ENCODE assay signal across 1 cellular context in genomic region chr11:506238-506949, GRCh38.
TF ChIP-seq lines count a peak whose summit lies in the region.

No MANE protein-coding gene starts in this region.

TF ChIP-seq in HepG2, 621 proteins besides CTCF, POLR2A, EP300 and RAD21 (continued from another document and continues in another):
- TF ChIP-seq ATF2 (CRISPR knock-in tag; IDR thresholded peaks at IDR 0.05) (no peak), ATF1 (CRISPR knock-in tag; IDR thresholded peaks at IDR 0.05) (peak; percentile 66; the same call in 1 of the 2 replicates), SIN3B (IDR thresholded peaks at IDR 0.05; ENCODE audit: low read length) (no peak), KAT8 (CRISPR knock-in tag; IDR thresholded peaks at IDR 0.05) (peak; percentile 84), ZNF280B (CRISPR knock-in tag; IDR thresholded peaks at IDR 0.05; ENCODE audit: borderline replicate concordance) (no peak), LCORL (IDR thresholded peaks at IDR 0.05) (no peak), LCORL (CRISPR knock-in tag; IDR thresholded peaks at IDR 0.05) (peak; percentile 51), ZNF274 (CRISPR knock-in tag; IDR thresholded peaks at IDR 0.05) (peak; percentile 60), POLR2AphosphoS2 (IDR thresholded peaks at IDR 0.05; ENCODE audit: low read depth, low read length) (peak; percentile 73; the same call in 1 of the 2 replicates), ZNF503 (CRISPR knock-in tag; IDR thresholded peaks at IDR 0.05) (0 out of 2 replicates have a peak, but pooled peaks have one; percentile 24), ATF5 (CRISPR knock-in tag; IDR thresholded peaks at IDR 0.05; ENCODE audit: low read depth) (no peak), ZSCAN22 (CRISPR knock-in tag; IDR thresholded peaks at IDR 0.05) (no peak), ZNF766 (CRISPR knock-in tag; IDR thresholded peaks at IDR 0.05; ENCODE audit: borderline replicate concordance) (peak; percentile 85), GATAD1 (CRISPR knock-in tag; IDR thresholded peaks at IDR 0.05) (peak; percentile 94), SRSF9 (IDR thresholded peaks at IDR 0.05; ENCODE audit: borderline replicate concordance, insufficient read depth, low read depth, low read length, poor library complexity, severe bottlenecking) (no peak), ZNF816 (CRISPR knock-in tag; IDR thresholded peaks at IDR 0.05; ENCODE audit: borderline replicate concordance) (no peak), HNRNPK (IDR thresholded peaks at IDR 0.05; ENCODE audit: low read depth, low read length, poor library complexity, severe bottlenecking) (no peak), EEA1 (CRISPR knock-in tag; IDR thresholded peaks at IDR 0.05; ENCODE audit: borderline replicate concordance) (no peak), ZFP36L2 (CRISPR knock-in tag; IDR thresholded peaks at IDR 0.05) (no peak), ZBTB20 (CRISPR knock-in tag; IDR thresholded peaks at IDR 0.05; ENCODE audit: borderline replicate concordance, low read depth) (0 out of 2 replicates have a peak, but pooled peaks have one; percentile 69), SSRP1 (CRISPR knock-in tag; IDR thresholded peaks at IDR 0.05) (peak; percentile 12; the same call in 1 of the 2 replicates), ZNF572 (CRISPR knock-in tag; IDR thresholded peaks at IDR 0.05) (no peak), HOXA9 (CRISPR knock-in tag; IDR thresholded peaks at IDR 0.05; ENCODE audit: borderline replicate concordance) (no peak), NFKB2 (CRISPR knock-in tag; IDR thresholded peaks at IDR 0.05; ENCODE audit: borderline replicate concordance) (peak; percentile 79; the same call in 1 of the 2 replicates), PCBP1 (IDR thresholded peaks at IDR 0.05; ENCODE audit: borderline replicate concordance, low read depth, low read length) (no peak; the same call in 1 of the 2 replicates), SOX6 (IDR thresholded peaks at IDR 0.05) (no peak), SOX6 (CRISPR knock-in tag; IDR thresholded peaks at IDR 0.05) (peak; percentile 69), SIX1 (CRISPR knock-in tag; IDR thresholded peaks at IDR 0.05; ENCODE audit: borderline replicate concordance) (no peak), RELA (CRISPR knock-in tag; IDR thresholded peaks at IDR 0.05) (no peak), ZNF746 (CRISPR knock-in tag; IDR thresholded peaks at IDR 0.05) (no peak), PAX8 (CRISPR knock-in tag; IDR thresholded peaks at IDR 0.05; ENCODE audit: borderline replicate concordance) (peak; percentile 83; the same call in 1 of the 2 replicates), WIZ (CRISPR knock-in tag; IDR thresholded peaks at IDR 0.05) (peak; percentile 18; the same call in 1 of the 2 replicates), ZNF607 (CRISPR knock-in tag; IDR thresholded peaks at IDR 0.05; ENCODE audit: borderline replicate concordance) (no peak; the same call in 1 of the 2 replicates), CREB3 (CRISPR knock-in tag; IDR thresholded peaks at IDR 0.05) (peak; percentile 76; the same call in 1 of the 2 replicates), ZNF549 (CRISPR knock-in tag; IDR thresholded peaks at IDR 0.05) (no peak), ZNF124 (CRISPR knock-in tag; IDR thresholded peaks at IDR 0.05) (no peak), NFRKB (IDR thresholded peaks at IDR 0.05) (no peak), ZBTB37 (CRISPR knock-in tag; IDR thresholded peaks at IDR 0.05) (0 out of 2 replicates have a peak, but pooled peaks have one; percentile 53), ZNF784 (CRISPR knock-in tag; IDR thresholded peaks at IDR 0.05; ENCODE audit: borderline replicate concordance) (no peak), SP4 (CRISPR knock-in tag; IDR thresholded peaks at IDR 0.05) (no peak), FOXC1 (CRISPR knock-in tag; IDR thresholded peaks at IDR 0.05; ENCODE audit: borderline replicate concordance) (no peak; the same call in 1 of the 2 replicates), ZNF367 (CRISPR knock-in tag; IDR thresholded peaks at IDR 0.05; ENCODE audit: borderline replicate concordance) (no peak; the same call in 1 of the 2 replicates), YEATS4 (CRISPR knock-in tag; IDR thresholded peaks at IDR 0.05; ENCODE audit: borderline replicate concordance) (peak; percentile 98), ZNF30 (CRISPR knock-in tag; IDR thresholded peaks at IDR 0.05) (no peak), SIX4 (CRISPR knock-in tag; IDR thresholded peaks at IDR 0.05) (no peak), ZFP36 (IDR thresholded peaks at IDR 0.05; ENCODE audit: borderline replicate concordance, low read depth, low read length, partially characterized antibody) (no peak), ZNF263 (CRISPR knock-in tag; IDR thresholded peaks at IDR 0.05) (no peak), ZSCAN25 (CRISPR knock-in tag; IDR thresholded peaks at IDR 0.05) (0 out of 2 replicates have a peak, but pooled peaks have one; percentile 31), FOXO4 (CRISPR knock-in tag; conservative IDR thresholded peaks at IDR 0.05) (no peak), ZNF510 (CRISPR knock-in tag; IDR thresholded peaks at IDR 0.05; ENCODE audit: low read depth) (0 out of 2 replicates have a peak, but pooled peaks have one; percentile 46), ZBED4 (CRISPR knock-in tag; IDR thresholded peaks at IDR 0.05; ENCODE audit: borderline replicate concordance) (no peak), ZNF496 (CRISPR knock-in tag; IDR thresholded peaks at IDR 0.05; ENCODE audit: insufficient replicate concordance) (no peak), AGO1 (IDR thresholded peaks at IDR 0.05; ENCODE audit: low read depth, low read length, poor library complexity, severe bottlenecking) (peak; percentile 77), PITX1 (CRISPR knock-in tag; IDR thresholded peaks at IDR 0.05) (no peak; the same call in 1 of the 2 replicates), FOXK2 (IDR thresholded peaks at IDR 0.05) (no peak), FOXM1 (CRISPR knock-in tag; IDR thresholded peaks at IDR 0.05) (0 out of 2 replicates have a peak, but pooled peaks have one; percentile 11), SMARCC2 (IDR thresholded peaks at IDR 0.05) (no peak), TARDBP (CRISPR knock-in tag; IDR thresholded peaks at IDR 0.05) (peak; percentile 75; the same call in 1 of the 2 replicates), ARHGAP35 (CRISPR knock-in tag; IDR thresholded peaks at IDR 0.05; ENCODE audit: borderline replicate concordance) (peak; percentile 75), ZKSCAN8 (CRISPR knock-in tag; IDR thresholded peaks at IDR 0.05; ENCODE audit: borderline replicate concordance) (no peak), KLF9 (CRISPR knock-in tag; IDR thresholded peaks at IDR 0.05; ENCODE audit: low read depth) (no peak), ZNF33B (CRISPR knock-in tag; IDR thresholded peaks at IDR 0.05) (0 out of 2 replicates have a peak, but pooled peaks have one; percentile 56), NAIF1 (CRISPR knock-in tag; IDR thresholded peaks at IDR 0.05; ENCODE audit: borderline replicate concordance) (no peak)
